ENCODE assay signal across 16 cellular contexts in the genomic region with DNA sequence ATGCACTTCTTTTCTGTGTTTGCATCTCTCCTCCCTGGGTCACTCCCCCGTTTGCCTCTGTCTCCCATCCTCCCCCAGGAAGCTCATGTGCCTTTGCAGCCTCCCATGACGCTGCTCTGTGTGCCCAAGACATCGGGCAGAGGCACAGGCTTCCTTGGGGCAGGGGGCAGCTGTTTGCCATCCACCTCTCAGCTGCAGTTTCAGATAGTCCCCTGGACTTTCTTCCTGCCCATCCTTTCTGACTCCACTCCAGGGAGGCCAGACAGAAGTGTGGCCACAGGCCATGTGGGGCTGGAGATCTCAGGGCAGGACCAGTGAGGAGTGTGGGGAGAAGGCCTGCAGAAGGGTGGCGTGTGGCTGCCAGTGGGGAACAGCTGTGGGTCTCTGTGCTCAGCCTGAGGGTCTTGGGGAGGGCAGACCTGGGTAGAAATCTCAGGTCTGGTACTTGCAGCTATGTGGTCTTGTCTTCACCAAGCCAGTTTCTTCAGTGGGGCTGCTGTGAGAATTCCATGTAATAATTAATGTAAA. TPM values are rescaled to one million over a fixed set of nuclear protein-coding genes. Genes with fewer than 3 reads are reported as not detected.
DNase-seq lines count a peak whose midpoint lies in the region; ATAC-seq and TF ChIP-seq lines count a peak whose summit lies in the region.
"Had no signal": no experiment of that assay in that cellular context is flagged by ENCODE, and none has a peak within 500 bp of the region (broad histone marks: within the 10 kb centered on the region; RNA-seq: fewer than 3 reads in every experiment).

No MANE protein-coding gene starts in this region.

- no peaks in the 10 kb centered on the region for H3K9me3 ChIP-seq in heart right ventricle
- no peaks in the 10 kb centered on the region for H3K9me3 ChIP-seq in right cardiac atrium (ENCODE audit: control insufficient read depth, low read length)
- no peaks in the 10 kb centered on the region for H3K9me3 ChIP-seq in neuron (ENCODE audit: low read length)
- no peaks in the 10 kb centered on the region for H3K9me3 ChIP-seq in uterus
- no peaks in the 10 kb centered on the region for H3K9me3 ChIP-seq in adrenal gland (replicated peaks in 1 of 3)
- H3K9me3 ChIP-seq: pancreas, spleen had no signal

- ATAC-seq in heart right ventricle (peak in 5 of 8 donors; percentile 1 to 16 (median 6)), right cardiac atrium (no peak), HG02763 (IDR thresholded peaks at IDR 0.05; ENCODE audit: unreplicated experiment) (no peak)

- H3K27ac Mint-ChIP-seq in brain = peak overlapping the region; percentile 8 to 85 (median 19)
- H3K27ac Mint-ChIP-seq: activated naive CD4-positive, alpha-beta T cell treated with anti-CD3 and anti-CD28 coated beads, Interleukin-2, amount 10 ng/mL, durations not matched to agents 7 days and 5 days had no signal

- H3K27ac ChIP-seq in heart right ventricle = peak overlapping the region in 9 of 10 donors; percentile 5 to 88 (median 80)
- H3K27ac ChIP-seq in right cardiac atrium (ENCODE audit: low read length) = no peak overlapping the region
- H3K27ac ChIP-seq in uterus = peak overlapping the region; percentile 66 to 87
- no peak overlapping the region for H3K27ac ChIP-seq in adrenal gland
- H3K27ac ChIP-seq: pancreas had no signal

- intact Hi-C loops in heart right ventricle (cut with DNase I) = loop anchor here in 9 of 10 donors (1.0 to 10.0 kb wide), 11 partner anchors 276 to 859 kb away; a partner anchor contains a TSS
- intact Hi-C loops in right cardiac atrium (cut with DNase I) = loop anchor here in 3 of 4 donors (5.0 to 10.0 kb wide), 4 partner anchors 276 to 859 kb away; a partner anchor contains a TSS
- intact Hi-C loops in uterus (cut with DNase I; ENCODE audit: low total_unique reads) = loop anchor here (10.0 kb wide), 1 partner anchor 134 kb away; a partner anchor contains a TSS
- intact Hi-C loops in adrenal gland (cut with DNase I) = loop anchor here (5.0 to 10.0 kb wide), 2 partner anchors 854 to 856 kb away; no protein-coding TSS in a partner anchor

- H2AFZ ChIP-seq in neuron (ENCODE audit: low read depth, low read length) = peak overlapping the region; percentile 43

- peak overlapping the region in 3 of 5 experiments; percentile 11 to 40 (median 34) for H3K4me3 Mint-ChIP-seq in brain
- H3K4me3 Mint-ChIP-seq: activated naive CD4-positive, alpha-beta T cell treated with anti-CD3 and anti-CD28 coated beads, Interleukin-2, amount 10 ng/mL, durations not matched to agents 7 days and 5 days; IgD-negative memory B cell had no signal

- no peak for DNase-seq in heart right ventricle
- DNase-seq in right cardiac atrium = no peak
- no peak for DNase-seq in uterus
- DNase-seq in SIG-M5 treated with dmso at 0.1 percent for 504 hours (lab: John Stamatoyannopoulos, UW; ENCODE audit: unreplicated experiment) = no peak
- no peak for DNase-seq in adrenal gland
- DNase-seq: activated CD4-positive, alpha-beta T cell treated with anti-CD3 and anti-CD28 coated beads, Interleukin-2, amount 50 U/mL, for 48 hours; activated naive CD4-positive, alpha-beta T cell treated with anti-CD3 and anti-CD28 coated beads, Interleukin-2, amount 10 ng/mL, durations not matched to agents 7 days and 5 days; NCI-H187 treated with DMSO at 0.1 percent for 48 hours; pancreas; spleen; stimulated activated CD8-positive, alpha-beta memory T cell treated with anti-CD3 and anti-CD28 coated beads, Interleukin-4, amount 100 ng/mL, for 48 hours had no signal

- H3K27me3 Mint-ChIP-seq in brain = no peaks in the 10 kb centered on the region
- H3K27me3 Mint-ChIP-seq: IgD-negative memory B cell had no signal

- H3K36me3 ChIP-seq in heart right ventricle (no peaks in the 10 kb centered on the region), neuron (ENCODE audit: insufficient read depth, low read length) (no peaks in the 10 kb centered on the region), uterus (no peaks in the 10 kb centered on the region), adrenal gland (replicated peaks in 1 of 2) (no peaks in the 10 kb centered on the region)
- H3K36me3 ChIP-seq: pancreas had no signal

- H3K9me3 Mint-ChIP-seq in brain = peaks cover 0 to 2% (median 0%) of the 10 kb centered on the region in 5 experiments
- H3K9me3 Mint-ChIP-seq: activated naive CD4-positive, alpha-beta T cell treated with anti-CD3 and anti-CD28 coated beads, Interleukin-2, amount 10 ng/mL, durations not matched to agents 7 days and 5 days; CD14-positive monocyte; IgD-negative memory B cell had no signal

- H3K4me3 ChIP-seq in heart right ventricle = peak overlapping the region in 1 of 10 donors; percentile 27
- no peak overlapping the region for H3K4me3 ChIP-seq in right cardiac atrium (ENCODE audit: low read length)
- H3K4me3 ChIP-seq in neuron (ENCODE audit: low read length) = peak overlapping the region; percentile 22
- no peak overlapping the region for H3K4me3 ChIP-seq in uterus
- no peak overlapping the region for H3K4me3 ChIP-seq in adrenal gland
- H3K4me3 ChIP-seq: pancreas, spleen had no signal

- no peaks in the 10 kb centered on the region for H3K36me3 Mint-ChIP-seq in brain
- H3K36me3 Mint-ChIP-seq: activated naive CD4-positive, alpha-beta T cell treated with anti-CD3 and anti-CD28 coated beads, Interleukin-2, amount 10 ng/mL, durations not matched to agents 7 days and 5 days; CD14-positive monocyte had no signal

- WGBS in heart right ventricle, 2 donors = 58 to 60% methylated on average over 4 of the region's 4 CpGs
- WGBS in right cardiac atrium = 55% methylated on average over 4 of the region's 4 CpGs
- 68 to 82% (median 70%) methylated on average over 4 of the region's 4 CpGs for WGBS in adrenal gland, 4 donors

- H3K27me3 ChIP-seq in heart right ventricle (no peaks in the 10 kb centered on the region), right cardiac atrium (ENCODE audit: control insufficient read depth, insufficient read depth) (no peaks in the 10 kb centered on the region), neuron (ENCODE audit: insufficient read depth, low read length) (no peaks in the 10 kb centered on the region), uterus (no peaks in the 10 kb centered on the region), adrenal gland (no peaks in the 10 kb centered on the region)
- H3K27me3 ChIP-seq: pancreas, spleen had no signal

- TF ChIP-seq CTCF in heart right ventricle (IDR thresholded peaks at IDR 0.05) (no peak), brain (conservative IDR thresholded peaks at IDR 0.05) (no peak), uterus (IDR thresholded peaks at IDR 0.05) (no peak), adrenal gland (IDR thresholded peaks at IDR 0.05) (no peak)

- TF ChIP-seq POLR2A in uterus (IDR thresholded peaks at IDR 0.05) = no peak
- TF ChIP-seq POLR2A in adrenal gland (IDR thresholded peaks at IDR 0.05) = no peak

- H3K4me1 Mint-ChIP-seq in brain = peaks cover 19% of the 10 kb centered on the region
- H3K4me1 Mint-ChIP-seq: IgD-negative memory B cell had no signal

- peaks cover 4 to 28% (median 17%) of the 10 kb centered on the region in 9 donors for H3K4me1 ChIP-seq in heart right ventricle
- no peaks in the 10 kb centered on the region for H3K4me1 ChIP-seq in right cardiac atrium (ENCODE audit: control insufficient read depth, insufficient read depth, low read length)
- peaks cover 10% of the 10 kb centered on the region for H3K4me1 ChIP-seq in neuron (ENCODE audit: insufficient read depth, low read length)
- H3K4me1 ChIP-seq in uterus = peaks cover 0 to 8% of the 10 kb centered on the region in 2 donors
- H3K4me1 ChIP-seq in adrenal gland (replicated peaks in 1 of 2) = no peaks in the 10 kb centered on the region
- H3K4me1 ChIP-seq: pancreas had no signal

RNA-seq across cellular contexts. Expression of a gene that starts 10.6 kb away (rescaled TPM):
- total RNA-seq in heart right ventricle (10 to 100 TPM; 23.8 to 31.2 (median 26.5) TPM), right cardiac atrium (10 to 100 TPM; 21.4 to 26.7 (median 24.5) TPM), uterus (10 to 100 TPM; 25.4 to 51.4 (median 49.2) TPM), adrenal gland (10 to 100 TPM; 25.6 to 48.7 (median 34.0) TPM)
- polyA plus RNA-seq in heart right ventricle (1 to 10 TPM; 5.3 to 8.5 TPM), right cardiac atrium (8.8 TPM), brain (ENCODE audit: insufficient read depth, low read depth, low replicate concordance) (5.6 TPM), adrenal gland (10 to 100 TPM in 1 of 3 donors, 1 to 10 TPM in 2; 5.7 to 27.8 (median 6.0) TPM)

Comparison
In these comparisons a context has a peak if more than half of its experiments do, and no peak if none do; other contexts are left out.
1. ATAC-seq: peak in heart right ventricle (5 of 8); none in right cardiac atrium (0 of 2) and HG02763 (single experiment).
2. H3K27ac ChIP-seq: peak in heart right ventricle (9 of 10) and uterus (2 of 2); none in right cardiac atrium (single experiment) and adrenal gland (0 of 5).